ENCODE assay signal across 25 cellular contexts in the genomic region with DNA sequence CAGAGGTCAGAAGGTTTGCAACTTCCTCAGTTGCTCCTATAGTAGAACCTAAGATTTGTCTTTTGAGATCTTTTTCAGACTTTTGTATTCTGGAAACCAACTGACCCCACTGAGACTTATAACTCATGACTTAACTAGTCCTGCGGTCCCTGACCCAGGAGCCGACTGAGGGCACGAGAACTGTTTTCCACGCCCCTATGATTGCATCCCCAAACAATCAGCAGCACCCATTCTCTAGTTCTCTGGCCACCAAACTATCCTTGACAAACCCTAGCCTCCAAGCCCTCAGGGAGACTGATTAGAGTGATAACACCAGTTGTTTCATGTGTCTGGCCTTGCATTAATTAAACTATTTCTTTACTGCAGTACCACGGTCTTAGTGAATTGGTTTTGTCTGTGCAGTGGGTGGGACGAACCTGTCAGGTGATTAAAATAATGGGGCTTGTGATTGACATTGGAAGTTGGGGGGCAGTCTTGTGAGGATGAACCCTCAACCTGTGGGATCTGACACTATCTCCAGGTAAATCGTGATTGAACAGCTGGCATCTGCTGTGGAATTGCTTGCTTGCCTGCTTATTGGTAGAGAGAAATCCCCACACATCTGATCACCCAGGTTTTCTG.
DNase-seq lines count a peak whose midpoint lies in the region; ATAC-seq and TF ChIP-seq lines count a peak whose summit lies in the region.
"Had no signal": no experiment of that assay in that cellular context is flagged by ENCODE, and none has a peak within 500 bp of the region (broad histone marks: within the 10 kb centered on the region; RNA-seq: fewer than 3 reads in every experiment).

No MANE protein-coding gene starts in this region.

- TF ChIP-seq CTCF in breast epithelium (IDR thresholded peaks at IDR 0.05) (no peak), MCF 10A (IDR thresholded peaks at IDR 0.05; ENCODE audit: unreplicated experiment) (no peak), type B pancreatic cell (conservative IDR thresholded peaks at IDR 0.05) (no peak)

- intact Hi-C loops in breast epithelium (cut with DNase I; ENCODE audit: low total_unique reads): no loop called here
- intact Hi-C loops in MCF 10A (cut with micrococcal nuclease): loop anchor here (10.0 kb wide), 2 partner anchors 123 to 297 kb away; no protein-coding TSS in a partner anchor
- intact Hi-C loops in CD4-positive, alpha-beta memory T cell (cut with micrococcal nuclease): no loop called here

- TF ChIP-seq POLR2A in breast epithelium (IDR thresholded peaks at IDR 0.05): no peak

- POLR2A ChIA-PET in MCF 10A (lab: Yijun Ruan, JAX): interaction anchor here (0.6 kb wide), 1 partner anchor 784 kb away, joined by 5 read pairs; no protein-coding TSS in a partner anchor
- POLR2A ChIA-PET in CD4-positive, alpha-beta memory T cell (lab: Charles Lee; ENCODE audit: partially characterized antibody): no interaction called here

- H3K4me1 ChIP-seq in breast epithelium: peaks cover 2 to 23% of the 10 kb centered on the region in 2 donors
- H3K4me1 ChIP-seq in CD4-positive, alpha-beta memory T cell (ENCODE audit: insufficient read depth, low read length): peaks cover 9% of the 10 kb centered on the region

- no peaks in the 10 kb centered on the region for H3K9me3 ChIP-seq in breast epithelium
- no peaks in the 10 kb centered on the region for H3K9me3 ChIP-seq in CD4-positive, alpha-beta memory T cell (ENCODE audit: control insufficient read depth in 1 of 2, low read length in 2 of 2)
- H3K9me3 ChIP-seq: neutrophil, spleen, tibial nerve had no signal

- H3K4me1 Mint-ChIP-seq in MCF 10A (ENCODE audit: insufficient read depth, unreplicated experiment) (peaks cover 17% of the 10 kb centered on the region), naive B cell (peaks cover 8 to 20% (median 17%) of the 10 kb centered on the region in 3 donors), type B pancreatic cell (ENCODE audit: unreplicated experiment) (peaks cover 23% of the 10 kb centered on the region)
- H3K4me1 Mint-ChIP-seq in CD4-positive, alpha-beta memory T cell: peaks cover 4 to 16% (median 9%) of the 10 kb centered on the region in 4 donors

- H3K27ac ChIP-seq in breast epithelium (peak overlapping the region; percentile 90 to 93), caudate nucleus (ENCODE audit: low read depth, low read length) (peak overlapping the region; percentile 36)
- no peak overlapping the region for H3K27ac ChIP-seq in CD4-positive, alpha-beta memory T cell (ENCODE audit: low read depth, low read length)
- H3K27ac ChIP-seq: 22Rv1, neutrophil, spleen had no signal

- no peak overlapping the region for H3K4me3 ChIP-seq in breast epithelium
- no peak overlapping the region for H3K4me3 ChIP-seq in CD4-positive, alpha-beta memory T cell (ENCODE audit: low read length in 2 of 2)
- H3K4me3 ChIP-seq: spleen had no signal

- no peaks in the 10 kb centered on the region for H3K36me3 ChIP-seq in breast epithelium
- no peaks in the 10 kb centered on the region for H3K36me3 ChIP-seq in CD4-positive, alpha-beta memory T cell (ENCODE audit: insufficient read depth, low read length)
- H3K36me3 ChIP-seq: neutrophil, spleen, tibial nerve had no signal

- H3K27me3 Mint-ChIP-seq in MCF 10A (ENCODE audit: insufficient read depth, unreplicated experiment) (no peaks in the 10 kb centered on the region), naive B cell (peaks cover 0 to 8% (median 0%) of the 10 kb centered on the region in 3 donors), type B pancreatic cell (no peaks in the 10 kb centered on the region)
- H3K27me3 Mint-ChIP-seq in CD4-positive, alpha-beta memory T cell: no peaks in the 10 kb centered on the region
- H3K27me3 Mint-ChIP-seq: activated naive CD8-positive, alpha-beta T cell treated with anti-CD3 and anti-CD28 coated beads, Interleukin-2, amount 50 U/mL, for 24 hours; effector memory CD8-positive, alpha-beta T cell had no signal

- no TSS peak for BruUV-seq in MCF 10A (replicated peaks; lab: Mats Ljungman, UMichigan)

- no peak for DNase-seq in breast epithelium (ENCODE audit: low spot score in 2 of 2)
- no peak for DNase-seq in MCF 10A (ENCODE audit: unreplicated experiment)
- DNase-seq in caudate nucleus (lab: John Stamatoyannopoulos, UW): no peak
- DNase-seq in naive B cell: no peak
- DNase-seq in type B pancreatic cell (ENCODE audit: extremely low spot score, unreplicated experiment): no peak
- DNase-seq in CD4-positive, alpha-beta memory T cell: no peak
- DNase-seq: activated CD8-positive, alpha-beta T cell treated with anti-CD3 and anti-CD28 coated beads, Interleukin-2, amount 10 ng/mL, durations not matched to agents 7 days and 5 days; activated gamma-delta T cell; activated naive CD8-positive, alpha-beta T cell treated with anti-CD3 and anti-CD28 coated beads, Interleukin-2, amount 50 U/mL, for 24 hours; DND-41; effector memory CD8-positive, alpha-beta T cell; hippocampal formation; left ventricle myocardium superior; NCI-H1048; NCI-H1930; RPMI8226; spleen; stimulated activated CD4-positive, alpha-beta T cell treated with anti-CD3 and anti-CD28 coated beads, Interleukin-4, amount 100 ng/mL, for 4 hours; stimulated activated naive CD4-positive, alpha-beta T cell; T-helper 1 cell had no signal

- ATAC-seq in naive B cell (ENCODE audit: low read depth in 2 of 2): no peak
- ATAC-seq in HG03565 (IDR thresholded peaks at IDR 0.05; ENCODE audit: unreplicated experiment): no peak
- ATAC-seq in HG02798 (IDR thresholded peaks at IDR 0.05; ENCODE audit: poor library complexity, unreplicated experiment): no peak
- ATAC-seq: activated CD8-positive, alpha-beta T cell treated with anti-CD3 and anti-CD28 coated beads, Interleukin-2, amount 10 ng/mL, durations not matched to agents 7 days and 5 days; activated naive CD8-positive, alpha-beta T cell treated with anti-CD3 and anti-CD28 coated beads, Interleukin-2, amount 50 U/mL, for 24 hours; effector memory CD8-positive, alpha-beta T cell had no signal

- peaks cover under 1% of the 10 kb centered on the region for H3K9me3 Mint-ChIP-seq in MCF 10A (ENCODE audit: unreplicated experiment)
- H3K9me3 Mint-ChIP-seq in naive B cell: peaks cover 0 to 6% (median 2%) of the 10 kb centered on the region in 7 donors
- H3K9me3 Mint-ChIP-seq in type B pancreatic cell: no peaks in the 10 kb centered on the region
- peaks cover 0 to 3% (median 0%) of the 10 kb centered on the region in 8 donors for H3K9me3 Mint-ChIP-seq in CD4-positive, alpha-beta memory T cell
- H3K9me3 Mint-ChIP-seq: effector memory CD8-positive, alpha-beta T cell had no signal

- H3K4me3 Mint-ChIP-seq in MCF 10A (ENCODE audit: unreplicated experiment) (no peak overlapping the region), naive B cell (no peak overlapping the region), type B pancreatic cell (no peak overlapping the region)
- H3K4me3 Mint-ChIP-seq in CD4-positive, alpha-beta memory T cell: no peak overlapping the region
- H3K4me3 Mint-ChIP-seq: activated CD8-positive, alpha-beta T cell treated with anti-CD3 and anti-CD28 coated beads, Interleukin-2, amount 10 ng/mL, durations not matched to agents 7 days and 5 days; activated naive CD8-positive, alpha-beta T cell treated with anti-CD3 and anti-CD28 coated beads, Interleukin-2, amount 50 U/mL, for 24 hours; effector memory CD8-positive, alpha-beta T cell had no signal

- H3K27ac Mint-ChIP-seq in MCF 10A (ENCODE audit: low read depth, unreplicated experiment): no peak overlapping the region
- H3K27ac Mint-ChIP-seq in naive B cell: peak overlapping the region in 4 of 6 donors; percentile 18 to 87 (median 34)
- H3K27ac Mint-ChIP-seq in type B pancreatic cell: peak overlapping the region; percentile 53
- no peak overlapping the region for H3K27ac Mint-ChIP-seq in CD4-positive, alpha-beta memory T cell
- H3K27ac Mint-ChIP-seq: activated CD8-positive, alpha-beta T cell treated with anti-CD3 and anti-CD28 coated beads, Interleukin-2, amount 10 ng/mL, durations not matched to agents 7 days and 5 days; activated naive CD8-positive, alpha-beta T cell treated with anti-CD3 and anti-CD28 coated beads, Interleukin-2, amount 50 U/mL, for 24 hours had no signal

- no peaks in the 10 kb centered on the region for H3K36me3 Mint-ChIP-seq in MCF 10A (ENCODE audit: insufficient read depth, unreplicated experiment)
- peaks cover 0 to 8% of the 10 kb centered on the region in 2 donors for H3K36me3 Mint-ChIP-seq in naive B cell
- H3K36me3 Mint-ChIP-seq in type B pancreatic cell: no peaks in the 10 kb centered on the region
- no peaks in the 10 kb centered on the region for H3K36me3 Mint-ChIP-seq in CD4-positive, alpha-beta memory T cell

- H3K27me3 ChIP-seq in breast epithelium: no peaks in the 10 kb centered on the region
- H3K27me3 ChIP-seq in CD4-positive, alpha-beta memory T cell (ENCODE audit: insufficient read depth, low read length): no peaks in the 10 kb centered on the region
- H3K27me3 ChIP-seq: neutrophil, spleen, tibial nerve had no signal

- CTCF ChIA-PET in MCF 10A (lab: Yijun Ruan, JAX): no interaction called here
- CTCF ChIA-PET in CD4-positive, alpha-beta memory T cell (lab: Charles Lee; ENCODE audit: partially characterized antibody): no interaction called here

Comparison
In these comparisons a context has a peak if more than half of its experiments do, and no peak if none do; other contexts are left out.
1. H3K27ac Mint-ChIP-seq: peak in naive B cell (4 of 6) and type B pancreatic cell (single experiment); none in MCF 10A (single experiment) and CD4-positive, alpha-beta memory T cell (0 of 7).